28 cellular contexts compared by ENCODE assay signal in genomic region chr19:43694553-43694952, GRCh38. TPM values are rescaled to one million over a fixed set of nuclear protein-coding genes. Genes with fewer than 3 reads are reported as not detected.
"Had no signal": no experiment of that assay in that cellular context is flagged by ENCODE, and none has a peak within 500 bp of the region (broad histone marks: within the 10 kb centered on the region; RNA-seq: fewer than 3 reads in every experiment).

No MANE protein-coding gene starts in this region.

- H3K4me3 ChIP-seq: ascending aorta, body of pancreas, K562 had no signal

- H3K36me3 ChIP-seq: ascending aorta had no signal

- ATAC-seq: activated naive CD4-positive, alpha-beta T cell treated with anti-CD3 and anti-CD28 coated beads, Interleukin-2, amount 50 U/mL, for 72 hours; activated naive CD8-positive, alpha-beta T cell treated with anti-CD3 and anti-CD28 coated beads, Interleukin-2, amount 50 U/mL, for 24 hours; activated T-cell treated with anti-CD3 and anti-CD28 coated beads, Interleukin-2, amount 50 U/mL, for 4 hours; body of pancreas; K562 had no signal

- DNase-seq: activated B cell treated with CpG ODN at 0.5 μM for 24 hours; activated CD4-positive, alpha-beta T cell treated with anti-CD3 and anti-CD28 coated beads for 1 hour; activated CD4-positive, alpha-beta T cell treated with anti-CD3 and anti-CD28 coated beads, Interleukin-2, amount 10 ng/mL, durations not matched to agents 24 days and 14 days; activated CD4-positive, alpha-beta T cell treated with anti-CD3 and anti-CD28 coated beads, Interleukin-2, amount 50 U/mL, for 48 hours; activated CD8-positive, alpha-beta memory T cell treated with anti-CD3 and anti-CD28 coated beads for 24 hours; activated effector memory CD4-positive, alpha-beta T cell treated with anti-CD3 and anti-CD28 coated beads, Interleukin-2, amount 50 U/mL, for 16 hours; activated naive CD4-positive, alpha-beta T cell treated with Interleukin-2 at 50 U/mL for 16 hours; activated naive CD8-positive, alpha-beta T cell treated with anti-CD3 and anti-CD28 coated beads, Interleukin-2, amount 50 U/mL, for 24 hours; activated T-cell treated with anti-CD3 and anti-CD28 coated beads, Interleukin-2, amount 50 U/mL, for 4 hours; amniotic stem cell; body of pancreas; central memory CD4-positive, alpha-beta T cell; Karpas-422; NCI-H146; NCI-H187 treated with DMSO at 0.1 percent for 48 hours; NCI-H2081 treated with DMSO at 0.1 percent for 48 hours; NCI-H226; NCI-H526; SIG-M5; T-helper 2 cell; T1000 had no signal

- H3K4me1 ChIP-seq: ascending aorta had no signal

- FAIRE-seq: K562, TTC549 had no signal

RNA-seq across cellular contexts. Expression of gene IRGC, which starts 21.3 kb away (rescaled TPM):
- total RNA-seq: activated B cell treated with CpG ODN at 0.5 μM for 24 hours; activated CD4-positive, alpha-beta T cell treated with anti-CD3 and anti-CD28 coated beads, Interleukin-2, amount 10 ng/mL, durations not matched to agents 24 days and 14 days; activated naive CD4-positive, alpha-beta T cell treated with anti-CD3 and anti-CD28 coated beads, Interleukin-2, amount 50 U/mL, for 72 hours; activated T-cell treated with anti-CD3 and anti-CD28 coated beads, Interleukin-2, amount 50 U/mL, for 4 hours; ascending aorta; body of pancreas; bronchial epithelial cell; K562; NCI-H460; RPMI7951 had no signal

RNA-seq across cellular contexts. Expression of gene CADM4, which starts 54.9 kb away (rescaled TPM):
- total RNA-seq: activated B cell treated with CpG ODN at 0.5 μM for 24 hours had no signal
